In the genomic region with DNA sequence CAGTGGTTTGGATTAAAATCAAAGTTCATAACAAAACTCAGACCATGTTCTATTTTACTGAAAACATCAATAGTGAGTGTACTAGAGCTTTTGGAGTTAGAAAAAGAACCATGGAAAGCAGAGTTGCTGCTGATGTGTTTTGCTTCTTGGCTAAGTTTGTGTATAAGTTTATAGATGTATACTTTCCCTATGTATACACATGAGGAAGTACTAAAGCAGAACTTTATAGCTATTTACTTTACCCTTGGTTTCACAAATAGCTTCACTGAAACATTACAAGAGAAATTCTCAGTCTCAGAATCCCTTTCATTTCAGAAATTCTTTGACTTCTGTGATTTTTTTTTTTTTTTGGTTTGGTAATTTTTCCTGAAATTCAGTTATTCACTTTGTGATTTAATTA, we compare ENCODE assay signal across 26 cellular contexts.
"Had no signal": no experiment of that assay in that cellular context is flagged by ENCODE, and none has a peak within 500 bp of the region (broad histone marks: within the 10 kb centered on the region; RNA-seq: fewer than 3 reads in every experiment).

No MANE protein-coding gene starts in this region.

- H3K27me3 ChIP-seq: right atrium auricular region had no signal

- H3K4me2 ChIP-seq: smooth muscle cell had no signal

- H3K9me3 ChIP-seq: right atrium auricular region had no signal

- ATAC-seq: activated T-cell treated with anti-CD3 and anti-CD28 coated beads, Interleukin-2, amount 50 U/mL, for 4 hours; activated T-helper 17 cell treated with anti-CD3 and anti-CD28 coated beads, Interleukin-2, amount 50 U/mL, for 72 hours; esophagus mucosa; natural killer cell; stimulated activated memory B cell treated with anti-CD40 and anti-IgM and Interleukin-4, amounts not matched to agents 10 μg/mL and 1 μg/mL and 100 μg/mL, for 72 hours; stimulated activated naive CD8-positive, alpha-beta T cell treated with anti-CD3 and anti-CD28 coated beads, Interleukin-15, amount 100 ng/mL, for 72 hours; T-helper 17 cell had no signal

- H3K4me1 Mint-ChIP-seq: activated CD4-positive, alpha-beta memory T cell treated with anti-CD3 and anti-CD28 coated beads, Interleukin-2, amount 10 ng/mL, durations not matched to agents 7 days and 5 days; activated CD4-positive, alpha-beta T cell treated with anti-CD3 and anti-CD28 coated beads, Interleukin-2, amount 10 ng/mL, durations not matched to agents 7 days and 5 days; activated T-helper 17 cell treated with anti-CD3 and anti-CD28 coated beads, Interleukin-2, amount 50 U/mL, for 72 hours; mesothelial cell of epicardium; natural killer cell; stimulated activated memory B cell treated with anti-CD40 and anti-IgM and Interleukin-4, amounts not matched to agents 10 μg/mL and 1 μg/mL and 100 μg/mL, for 72 hours; stimulated activated naive CD8-positive, alpha-beta T cell treated with anti-CD3 and anti-CD28 coated beads, Interleukin-15, amount 100 ng/mL, for 72 hours; T-helper 17 cell had no signal

- H3K36me3 ChIP-seq: right atrium auricular region, WERI-Rb-1 had no signal

- DNase-seq: activated CD4-positive, alpha-beta memory T cell treated with anti-CD3 and anti-CD28 coated beads, Interleukin-2, amount 10 ng/mL, durations not matched to agents 7 days and 5 days; activated CD4-positive, alpha-beta T cell treated with anti-CD3 and anti-CD28 coated beads, Interleukin-2, amount 10 ng/mL, durations not matched to agents 7 days and 5 days; activated CD4-positive, CD25-positive, alpha-beta regulatory T cell treated with anti-CD3 and anti-CD28 coated beads, Interleukin-2, amount 50 U/mL, for 72 hours; activated gamma-delta T cell treated with Interleukin-2 at 50 U/mL for 16 hours; activated naive CD4-positive, alpha-beta T cell treated with anti-CD3 and anti-CD28 coated beads, Interleukin-2, amount 50 U/mL, for 16 hours; activated T-cell treated with anti-CD3 and anti-CD28 coated beads, Interleukin-2, amount 50 U/mL, for 4 hours; amniotic stem cell; caudate nucleus; endodermal cell; foreskin melanocyte; natural killer cell; stimulated activated CD4-positive, alpha-beta T cell treated with anti-CD3 and anti-CD28 coated beads, Interleukin-1b, Interleukin-23, amount 100 ng/mL, for 48 hours; stimulated activated CD4-positive, alpha-beta T cell treated with anti-CD3 and anti-CD28 coated beads, Interleukin-4, amount 100 ng/mL, for 4 hours; stimulated activated CD8-positive, alpha-beta memory T cell treated with anti-CD3 and anti-CD28 coated beads, Interleukin-4, amount 100 ng/mL, for 48 hours; stimulated activated naive CD8-positive, alpha-beta T cell treated with anti-CD3 and anti-CD28 coated beads, Interleukin-15, amount 100 ng/mL, for 72 hours; substantia nigra; T-helper 17 cell; T1000; WERI-Rb-1 had no signal

- H3K27ac Mint-ChIP-seq: activated CD4-positive, alpha-beta memory T cell treated with anti-CD3 and anti-CD28 coated beads, Interleukin-2, amount 10 ng/mL, durations not matched to agents 7 days and 5 days; activated CD4-positive, alpha-beta T cell treated with anti-CD3 and anti-CD28 coated beads, Interleukin-2, amount 10 ng/mL, durations not matched to agents 7 days and 5 days; activated T-helper 17 cell treated with anti-CD3 and anti-CD28 coated beads, Interleukin-2, amount 50 U/mL, for 72 hours; dendritic cell treated with granulocyte-macrophage colony-stimulating factor and Interleukin-4, amounts not matched to agents 40 ng/mL and 50 ng/mL, for 4 days; endodermal cell; mesothelial cell of epicardium; natural killer cell; stimulated activated memory B cell treated with anti-CD40 and anti-IgM and Interleukin-4, amounts not matched to agents 10 μg/mL and 1 μg/mL and 100 μg/mL, for 72 hours; stimulated activated naive CD8-positive, alpha-beta T cell treated with anti-CD3 and anti-CD28 coated beads, Interleukin-15, amount 100 ng/mL, for 72 hours; T-helper 17 cell had no signal

- H3K4me3 ChIP-seq: right atrium auricular region, smooth muscle cell had no signal

- H3K9me3 Mint-ChIP-seq: activated CD4-positive, alpha-beta memory T cell treated with anti-CD3 and anti-CD28 coated beads, Interleukin-2, amount 10 ng/mL, durations not matched to agents 7 days and 5 days; activated CD4-positive, alpha-beta T cell treated with anti-CD3 and anti-CD28 coated beads, Interleukin-2, amount 10 ng/mL, durations not matched to agents 7 days and 5 days; activated T-helper 17 cell treated with anti-CD3 and anti-CD28 coated beads, Interleukin-2, amount 50 U/mL, for 72 hours; endodermal cell; stimulated activated memory B cell treated with anti-CD40 and anti-IgM and Interleukin-4, amounts not matched to agents 10 μg/mL and 1 μg/mL and 100 μg/mL, for 72 hours; stimulated activated naive CD8-positive, alpha-beta T cell treated with anti-CD3 and anti-CD28 coated beads, Interleukin-15, amount 100 ng/mL, for 72 hours had no signal

- H3K27me3 Mint-ChIP-seq: activated CD4-positive, alpha-beta memory T cell treated with anti-CD3 and anti-CD28 coated beads, Interleukin-2, amount 10 ng/mL, durations not matched to agents 7 days and 5 days; activated T-helper 17 cell treated with anti-CD3 and anti-CD28 coated beads, Interleukin-2, amount 50 U/mL, for 72 hours; dendritic cell treated with granulocyte-macrophage colony-stimulating factor and Interleukin-4, amounts not matched to agents 40 ng/mL and 50 ng/mL, for 4 days; stimulated activated memory B cell treated with anti-CD40 and anti-IgM and Interleukin-4, amounts not matched to agents 10 μg/mL and 1 μg/mL and 100 μg/mL, for 72 hours; T-helper 17 cell had no signal

- H3K27ac ChIP-seq: right atrium auricular region, WERI-Rb-1 had no signal

- H3K4me3 Mint-ChIP-seq: activated CD4-positive, alpha-beta memory T cell treated with anti-CD3 and anti-CD28 coated beads, Interleukin-2, amount 10 ng/mL, durations not matched to agents 7 days and 5 days; activated CD4-positive, alpha-beta T cell treated with anti-CD3 and anti-CD28 coated beads, Interleukin-2, amount 10 ng/mL, durations not matched to agents 7 days and 5 days; activated T-cell treated with anti-CD3 and anti-CD28 coated beads, Interleukin-2, amount 50 U/mL, for 4 hours; activated T-helper 17 cell treated with anti-CD3 and anti-CD28 coated beads, Interleukin-2, amount 50 U/mL, for 72 hours; dendritic cell treated with granulocyte-macrophage colony-stimulating factor and Interleukin-4, amounts not matched to agents 40 ng/mL and 50 ng/mL, for 4 days; endodermal cell; mesothelial cell of epicardium; natural killer cell; stimulated activated memory B cell treated with anti-CD40 and anti-IgM and Interleukin-4, amounts not matched to agents 10 μg/mL and 1 μg/mL and 100 μg/mL, for 72 hours; stimulated activated naive CD8-positive, alpha-beta T cell treated with anti-CD3 and anti-CD28 coated beads, Interleukin-15, amount 100 ng/mL, for 72 hours; T-helper 17 cell had no signal

- H3K36me3 Mint-ChIP-seq: natural killer cell; stimulated activated memory B cell treated with anti-CD40 and anti-IgM and Interleukin-4, amounts not matched to agents 10 μg/mL and 1 μg/mL and 100 μg/mL, for 72 hours had no signal
